Comparison of ENCODE assay signal across 9 cellular contexts in the genomic region with DNA sequence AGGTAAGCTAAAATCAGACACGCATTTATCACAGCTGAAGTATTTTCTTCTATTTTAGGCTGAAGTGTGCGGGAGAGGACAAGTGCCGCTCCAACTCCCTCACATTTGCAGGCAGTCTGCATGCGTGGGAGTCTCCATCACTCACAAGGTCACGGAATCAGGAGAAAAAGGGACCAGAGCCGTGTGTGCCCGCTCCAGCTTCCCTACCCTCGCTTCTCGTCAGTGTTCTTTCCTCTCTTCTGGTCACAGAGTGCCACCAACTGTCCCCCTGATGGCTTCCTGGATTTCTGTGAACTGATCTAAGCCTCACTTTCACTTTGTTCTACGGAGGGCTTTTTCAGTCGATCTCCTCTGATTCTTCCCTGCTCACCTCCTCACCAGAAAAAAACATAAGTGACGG.
DNase-seq lines count a peak whose midpoint lies in the region; TF ChIP-seq lines count a peak whose summit lies in the region.
"Had no signal": no experiment of that assay in that cellular context is flagged by ENCODE, and none has a peak within 500 bp of the region (broad histone marks: within the 10 kb centered on the region; RNA-seq: fewer than 3 reads in every experiment).

No MANE protein-coding gene starts in this region.

- H3K9me2 ChIP-seq in GM23248 (ENCODE audit: insufficient read depth), result no peaks in the 10 kb centered on the region

- peak; percentile 52 for DNase-seq in GM12865 (ENCODE audit: low read depth)
- peak; percentile 13 for DNase-seq in GM23248
- DNase-seq in NCI-H1417 treated with DMSO at 0.1 percent for 48 hours (lab: John Stamatoyannopoulos, UW), result peak; percentile 37
- no peak for DNase-seq in brain microvascular endothelial cell
- no peak for DNase-seq in GM19240 (ENCODE audit: insufficient read length, low spot score)
- no peak for DNase-seq in NOMO-1 treated with dmso at 0.1 percent for 144 hours (lab: John Stamatoyannopoulos, UW; ENCODE audit: unreplicated experiment)
- no peak for DNase-seq in germinal center (ENCODE audit: low spot score)

- TF ChIP-seq CTCF in GM12865 (IDR thresholded peaks at IDR 0.05; ENCODE audit: insufficient read depth, low read depth, low read length, missing control alignments) (no peak), brain microvascular endothelial cell (IDR thresholded peaks at IDR 0.05; ENCODE audit: low read depth, low read length, missing control alignments) (no peak)

- no peaks in the 10 kb centered on the region for H3F3A ChIP-seq in GM23248 (ENCODE audit: insufficient read depth)

- no peaks in the 10 kb centered on the region for H3K9me3 ChIP-seq in GM23248 (ENCODE audit: low read depth)
- H3K9me3 ChIP-seq in thymus (ENCODE audit: control insufficient read depth), result no peaks in the 10 kb centered on the region

- H3K36me3 ChIP-seq in GM23248 (ENCODE audit: low read depth) (no peaks in the 10 kb centered on the region), brain microvascular endothelial cell (replicated peaks) (no peaks in the 10 kb centered on the region), thymus (ENCODE audit: control insufficient read depth, insufficient read depth) (no peaks in the 10 kb centered on the region)

- H3K4me1 ChIP-seq in GM23248 (ENCODE audit: insufficient read depth) (no peaks in the 10 kb centered on the region), thymus (ENCODE audit: control insufficient read depth, insufficient read depth, low read length) (no peaks in the 10 kb centered on the region)

- H3K79me2 ChIP-seq in GM23248 (ENCODE audit: insufficient read depth), result no peaks in the 10 kb centered on the region

- H2AFZ ChIP-seq in GM23248, result peak overlapping the region; percentile 80

- no peaks in the 10 kb centered on the region for H3K27me3 ChIP-seq in GM23248 (replicated peaks; ENCODE audit: insufficient read depth)
- no peaks in the 10 kb centered on the region for H3K27me3 ChIP-seq in brain microvascular endothelial cell (replicated peaks)
- H3K27me3 ChIP-seq in thymus (ENCODE audit: control insufficient read depth, insufficient read depth), result no peaks in the 10 kb centered on the region

- no peaks in the 10 kb centered on the region for H4K20me1 ChIP-seq in GM23248 (ENCODE audit: insufficient read depth)

- H3K9ac ChIP-seq in GM23248, result no peak overlapping the region; the same call in 1 of the 2 replicates

- peak overlapping the region; percentile 52 for H3K4me2 ChIP-seq in GM23248 (ENCODE audit: unreplicated experiment)

- H3K4me3 ChIP-seq in GM12865 (ENCODE audit: low read depth, low read length) (peak overlapping the region; percentile 49), GM23248 (peak overlapping the region; percentile 60), brain microvascular endothelial cell (ENCODE audit: low read depth, low read length) (peak overlapping the region; percentile 32), thymus (ENCODE audit: low read length) (peak overlapping the region; percentile 14)
- H3K4me3 ChIP-seq: K562 had no signal

- H3K27ac ChIP-seq in GM23248 (no peak overlapping the region), brain microvascular endothelial cell (no peak overlapping the region), thymus (ENCODE audit: low read depth) (no peak overlapping the region)

- in situ Hi-C loops in GM23248 (cut with MboI) (no loop called here), brain microvascular endothelial cell (cut with HindIII; ENCODE audit: low pct_ligation_motif_present, low sequenced_read_pairs) (no loop called here)

- 24 to 36% methylated on average over 12 of the region's 12 CpGs for WGBS in GM23248 (ENCODE audit: low coverage in 1 of 2, low lambda C conversion rate in 2 of 2, missing lambda C conversion rate in 2 of 2), 2 experiments
- 51% methylated on average over 12 of the region's 12 CpGs for WGBS in thymus

Comparison
In these comparisons a context has a peak if more than half of its experiments do, and no peak if none do; other contexts are left out.
1. DNase-seq: peak in GM12865 (single experiment), GM23248 (single experiment) and NCI-H1417 treated with DMSO at 0.1 percent for 48 hours (single experiment); none in brain microvascular endothelial cell (single experiment), GM19240 (single experiment), NOMO-1 treated with dmso at 0.1 percent for 144 hours (single experiment) and germinal center (single experiment).
2. Peak in every context shown above with its lines, with median percentiles within 50 percentile points of each other: H3K4me3 ChIP-seq.